ENCODE assay signal across 8 cellular contexts in the genomic region with DNA sequence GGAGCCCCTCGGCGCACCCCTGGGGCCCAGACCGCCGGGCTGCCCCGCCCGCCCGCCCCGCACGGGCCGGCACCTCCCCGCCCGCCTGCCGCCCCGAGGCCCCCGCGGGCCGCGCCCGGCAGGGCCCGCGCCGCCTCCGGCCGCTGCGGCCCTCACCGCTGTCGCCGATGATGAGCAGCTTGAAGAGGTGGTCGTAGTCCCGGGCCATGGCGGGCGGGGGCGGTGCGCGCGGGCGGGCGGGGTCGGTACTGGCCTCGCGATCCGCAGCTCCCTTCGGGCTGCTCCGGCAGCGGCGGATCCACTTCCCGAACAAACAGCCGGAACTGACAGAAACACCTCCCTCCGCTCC. TPM values are rescaled to one million over a fixed set of nuclear protein-coding genes. Genes with fewer than 3 reads are reported as not detected.
DNase-seq lines count a peak whose midpoint lies in the region; ATAC-seq and TF ChIP-seq lines count a peak whose summit lies in the region.

A gene (minus strand): TSS at position 311 of the 349 bp plus-strand sequence. CDS start 103 bp downstream, at position 208.

- TF ChIP-seq CTCF in fibroblast of pulmonary artery (IDR thresholded peaks at IDR 0.05; ENCODE audit: low read length, missing control alignments) = no peak

- peak within 1 kb of the TSS; percentile 68 for H3K4me3 ChIP-seq in fibroblast of pulmonary artery (replicated peaks; ENCODE audit: low read depth, low read length)

- DNase-seq in SK-MEL-5 (ENCODE audit: low read depth, low spot score) (no peak), fibroblast of pulmonary artery (ENCODE audit: low read depth) (no peak), occipital lobe (lab: John Stamatoyannopoulos, UW) (no peak), UCSD-AML1 (lab: John Stamatoyannopoulos, UW; ENCODE audit: unreplicated experiment) (no peak), GM19240 (ENCODE audit: insufficient read length, low spot score) (no peak)

- peak; percentile 3 for ATAC-seq in GM21717 (IDR thresholded peaks at IDR 0.05; ENCODE audit: unreplicated experiment)
- no peak for ATAC-seq in HG03439 (IDR thresholded peaks at IDR 0.05; ENCODE audit: unreplicated experiment)
- no peak for ATAC-seq in GM18858 (IDR thresholded peaks at IDR 0.05; ENCODE audit: unreplicated experiment)

- in situ Hi-C loops in SK-MEL-5 (cut with HindIII; ENCODE audit: low pct_unique_long_range_greater_than_20kb, low sequenced_read_pairs) = no loop called here

RNA-seq across cellular contexts. Expression of the gene that starts here (rescaled TPM):
- total RNA-seq in SK-MEL-5 (2014; rRNA removed; shearing (Covaris generic)) = 29.1 and 30.2 TPM in 2 replicates
- 52.8 and 61.6 TPM in 2 replicates for polyA plus RNA-seq in SK-MEL-5 (2015; cell fraction: cytosol; rRNA removed)
- 28.9 and 30.5 TPM in 2 replicates for polyA plus RNA-seq in SK-MEL-5 (2015; cell fraction: nucleus; rRNA removed)
- 34.8 TPM for total RNA-seq in occipital lobe
